8 cellular contexts compared by ENCODE assay signal in the genomic region with DNA sequence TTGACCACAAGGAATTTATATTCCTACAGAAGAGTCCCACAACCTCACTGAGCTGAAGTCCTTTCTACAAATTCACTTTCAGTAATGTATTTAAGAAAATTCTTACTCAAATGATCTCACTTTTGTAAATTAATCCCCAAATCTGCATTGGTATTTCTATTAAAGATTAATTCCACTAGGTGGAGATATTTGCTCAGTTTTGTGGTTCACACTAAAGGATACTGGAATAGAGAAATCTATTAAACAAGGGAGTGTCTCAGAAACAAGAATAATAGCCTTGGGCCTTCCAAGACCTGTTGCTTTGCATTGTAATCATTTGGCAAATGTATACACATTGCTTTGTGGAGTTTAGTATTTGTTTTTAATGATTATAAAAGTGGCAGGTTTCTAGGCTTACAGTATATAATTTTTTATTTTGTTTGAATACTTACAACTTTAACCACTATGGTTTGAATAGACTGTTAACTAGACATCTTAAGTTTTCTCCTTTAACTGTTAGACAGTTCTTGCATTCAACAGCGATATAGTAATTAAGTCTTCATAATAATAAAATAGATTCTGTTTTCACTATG.
A peak's percentile ranks its signal among the peaks of the same experiment; 100 is the strongest.
DNase-seq lines count a peak whose midpoint lies in the region; ATAC-seq and TF ChIP-seq lines count a peak whose summit lies in the region.
"Had no signal": no experiment of that assay in that cellular context is flagged by ENCODE, and none has a peak within 500 bp of the region (broad histone marks: within the 10 kb centered on the region; RNA-seq: fewer than 3 reads in every experiment).

No MANE protein-coding gene starts in this region.

- peaks cover 5% of the 10 kb centered on the region for H3K4me1 Mint-ChIP-seq in nephron

- no peaks in the 10 kb centered on the region for H3K36me3 Mint-ChIP-seq in nephron (ENCODE audit: low read depth)

- no peak overlapping the region for H3K27ac Mint-ChIP-seq in nephron
- H3K27ac Mint-ChIP-seq: naive thymus-derived CD8-positive, alpha-beta T cell had no signal

- POLR2A ChIA-PET in GM10248 (lab: Yijun Ruan, JAX) = no interaction called here

- H3K27me3 Mint-ChIP-seq in nephron (ENCODE audit: low read depth) = peaks cover 40% of the 10 kb centered on the region

- H3K9me3 Mint-ChIP-seq in nephron = peaks cover 2% of the 10 kb centered on the region

- no peak for ATAC-seq in HG03159 (IDR thresholded peaks at IDR 0.05; ENCODE audit: unreplicated experiment)
- ATAC-seq: naive thymus-derived CD8-positive, alpha-beta T cell had no signal

- no peak overlapping the region for H3K4me3 Mint-ChIP-seq in nephron
- H3K4me3 Mint-ChIP-seq: naive thymus-derived CD8-positive, alpha-beta T cell had no signal

- CTCF ChIA-PET in GM10248 (lab: Yijun Ruan, JAX) = interaction anchor here (1.2 kb wide), 1 partner anchor 629 kb away, joined by 8 read pairs; no protein-coding TSS in a partner anchor

- DNase-seq in GM10248 (ENCODE audit: extremely low spot score) = peak; percentile 20
- DNase-seq in NCI-H128 (lab: John Stamatoyannopoulos, UW; ENCODE audit: unreplicated experiment) = peak; percentile 10
- peak; percentile 29 for DNase-seq in cerebellar cortex (ENCODE audit: low spot score)
- no peak for DNase-seq in stimulated activated CD4-positive, alpha-beta T cell treated with anti-CD3 and anti-CD28 coated beads, Interleukin-4, amount 100 ng/mL, for 4 hours
- DNase-seq in activated naive CD4-positive, alpha-beta T cell treated with Interleukin-2 at 50 U/mL for 16 hours = no peak

- TF ChIP-seq CTCF in GM10248 (IDR thresholded peaks at IDR 0.05; ENCODE audit: control extremely low read depth, extremely low read depth, low read depth, missing control alignments) (peak; percentile 7), nephron (IDR thresholded peaks at IDR 0.05; ENCODE audit: unreplicated experiment in 3 of 3) (peak; percentile 41 to 70 (median 58))

Comparison
In these comparisons a context has a peak if more than half of its experiments do, and no peak if none do; other contexts are left out.
1. DNase-seq: peak in GM10248 (single experiment), NCI-H128 (single experiment) and cerebellar cortex (single experiment); none in stimulated activated CD4-positive, alpha-beta T cell treated with anti-CD3 and anti-CD28 coated beads, Interleukin-4, amount 100 ng/mL, for 4 hours (0 of 2) and activated naive CD4-positive, alpha-beta T cell treated with Interleukin-2 at 50 U/mL for 16 hours (single experiment).